In the genomic region with DNA sequence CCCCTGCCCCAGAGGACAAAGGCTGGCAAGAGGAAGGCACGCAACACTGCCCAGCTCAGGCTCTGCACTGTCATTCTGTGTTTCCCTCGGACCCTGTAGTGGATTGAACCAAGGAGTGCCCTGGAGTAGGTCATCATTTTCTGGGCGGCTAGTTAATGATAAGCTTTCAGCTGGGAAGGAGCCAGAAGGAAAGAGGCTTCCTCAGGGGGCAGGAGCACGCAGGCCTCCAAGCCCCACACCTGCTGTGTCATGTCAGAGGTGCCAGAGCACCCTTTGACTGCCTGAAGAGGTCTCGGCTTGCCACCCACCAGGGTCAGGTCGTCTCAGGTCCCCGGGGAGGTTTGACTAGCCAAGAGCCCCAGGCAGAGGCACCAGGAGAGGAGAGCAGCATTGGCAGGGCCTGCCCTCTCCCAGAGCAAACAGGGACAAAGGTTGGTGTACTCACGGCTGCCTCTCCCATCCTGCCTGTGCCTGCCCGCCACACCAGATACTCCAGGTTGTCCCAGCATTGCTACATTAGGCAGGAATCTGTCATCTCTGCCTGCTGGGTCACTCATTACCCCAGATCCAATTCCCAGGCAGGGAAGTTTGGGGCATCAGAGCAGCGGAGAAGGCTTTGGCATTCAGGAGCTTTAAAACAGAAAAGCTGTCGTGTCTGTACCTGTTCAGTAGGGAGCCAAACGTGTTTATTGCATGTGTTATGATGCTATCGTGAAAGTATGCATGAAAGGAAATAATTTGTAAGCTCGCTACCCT, we compare ENCODE assay signal across 1 cellular context.
TF ChIP-seq lines count a peak whose summit lies in the region.

No MANE protein-coding gene starts in this region.

TF ChIP-seq in HepG2, 621 proteins besides CTCF, POLR2A, EP300 and RAD21 (continued from another document and continues in another):
- TF ChIP-seq ZFP36L1 (CRISPR knock-in tag; IDR thresholded peaks at IDR 0.05) = no peak
- TF ChIP-seq ZNF652 (CRISPR knock-in tag; IDR thresholded peaks at IDR 0.05; ENCODE audit: borderline replicate concordance, low read depth) = peak; percentile 37; the same call in 1 of the 2 replicates
- TF ChIP-seq, protein P1, sequence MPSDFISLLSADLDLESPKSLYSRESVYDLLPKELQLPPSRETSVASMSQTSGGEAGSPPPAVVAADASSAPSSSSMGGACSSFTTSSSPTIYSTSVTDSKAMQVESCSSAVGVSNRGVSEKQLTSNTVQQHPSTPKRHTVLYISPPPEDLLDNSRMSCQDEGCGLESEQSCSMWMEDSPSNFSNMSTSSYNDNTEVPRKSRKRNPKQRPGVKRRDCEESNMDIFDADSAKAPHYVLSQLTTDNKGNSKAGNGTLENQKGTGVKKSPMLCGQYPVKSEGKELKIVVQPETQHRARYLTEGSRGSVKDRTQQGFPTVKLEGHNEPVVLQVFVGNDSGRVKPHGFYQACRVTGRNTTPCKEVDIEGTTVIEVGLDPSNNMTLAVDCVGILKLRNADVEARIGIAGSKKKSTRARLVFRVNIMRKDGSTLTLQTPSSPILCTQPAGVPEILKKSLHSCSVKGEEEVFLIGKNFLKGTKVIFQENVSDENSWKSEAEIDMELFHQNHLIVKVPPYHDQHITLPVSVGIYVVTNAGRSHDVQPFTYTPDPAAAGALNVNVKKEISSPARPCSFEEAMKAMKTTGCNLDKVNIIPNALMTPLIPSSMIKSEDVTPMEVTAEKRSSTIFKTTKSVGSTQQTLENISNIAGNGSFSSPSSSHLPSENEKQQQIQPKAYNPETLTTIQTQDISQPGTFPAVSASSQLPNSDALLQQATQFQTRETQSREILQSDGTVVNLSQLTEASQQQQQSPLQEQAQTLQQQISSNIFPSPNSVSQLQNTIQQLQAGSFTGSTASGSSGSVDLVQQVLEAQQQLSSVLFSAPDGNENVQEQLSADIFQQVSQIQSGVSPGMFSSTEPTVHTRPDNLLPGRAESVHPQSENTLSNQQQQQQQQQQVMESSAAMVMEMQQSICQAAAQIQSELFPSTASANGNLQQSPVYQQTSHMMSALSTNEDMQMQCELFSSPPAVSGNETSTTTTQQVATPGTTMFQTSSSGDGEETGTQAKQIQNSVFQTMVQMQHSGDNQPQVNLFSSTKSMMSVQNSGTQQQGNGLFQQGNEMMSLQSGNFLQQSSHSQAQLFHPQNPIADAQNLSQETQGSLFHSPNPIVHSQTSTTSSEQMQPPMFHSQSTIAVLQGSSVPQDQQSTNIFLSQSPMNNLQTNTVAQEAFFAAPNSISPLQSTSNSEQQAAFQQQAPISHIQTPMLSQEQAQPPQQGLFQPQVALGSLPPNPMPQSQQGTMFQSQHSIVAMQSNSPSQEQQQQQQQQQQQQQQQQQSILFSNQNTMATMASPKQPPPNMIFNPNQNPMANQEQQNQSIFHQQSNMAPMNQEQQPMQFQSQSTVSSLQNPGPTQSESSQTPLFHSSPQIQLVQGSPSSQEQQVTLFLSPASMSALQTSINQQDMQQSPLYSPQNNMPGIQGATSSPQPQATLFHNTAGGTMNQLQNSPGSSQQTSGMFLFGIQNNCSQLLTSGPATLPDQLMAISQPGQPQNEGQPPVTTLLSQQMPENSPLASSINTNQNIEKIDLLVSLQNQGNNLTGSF (CRISPR knock-in tag; IDR thresholded peaks at IDR 0.05) = no peak
- TF ChIP-seq, protein P2, sequence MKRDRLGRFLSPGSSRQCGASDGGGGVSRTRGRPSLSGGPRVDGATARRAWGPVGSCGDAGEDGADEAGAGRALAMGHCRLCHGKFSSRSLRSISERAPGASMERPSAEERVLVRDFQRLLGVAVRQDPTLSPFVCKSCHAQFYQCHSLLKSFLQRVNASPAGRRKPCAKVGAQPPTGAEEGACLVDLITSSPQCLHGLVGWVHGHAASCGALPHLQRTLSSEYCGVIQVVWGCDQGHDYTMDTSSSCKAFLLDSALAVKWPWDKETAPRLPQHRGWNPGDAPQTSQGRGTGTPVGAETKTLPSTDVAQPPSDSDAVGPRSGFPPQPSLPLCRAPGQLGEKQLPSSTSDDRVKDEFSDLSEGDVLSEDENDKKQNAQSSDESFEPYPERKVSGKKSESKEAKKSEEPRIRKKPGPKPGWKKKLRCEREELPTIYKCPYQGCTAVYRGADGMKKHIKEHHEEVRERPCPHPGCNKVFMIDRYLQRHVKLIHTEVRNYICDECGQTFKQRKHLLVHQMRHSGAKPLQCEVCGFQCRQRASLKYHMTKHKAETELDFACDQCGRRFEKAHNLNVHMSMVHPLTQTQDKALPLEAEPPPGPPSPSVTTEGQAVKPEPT (CRISPR knock-in tag; IDR thresholded peaks at IDR 0.05; ENCODE audit: low read depth) = no peak
- TF ChIP-seq, protein P3, sequence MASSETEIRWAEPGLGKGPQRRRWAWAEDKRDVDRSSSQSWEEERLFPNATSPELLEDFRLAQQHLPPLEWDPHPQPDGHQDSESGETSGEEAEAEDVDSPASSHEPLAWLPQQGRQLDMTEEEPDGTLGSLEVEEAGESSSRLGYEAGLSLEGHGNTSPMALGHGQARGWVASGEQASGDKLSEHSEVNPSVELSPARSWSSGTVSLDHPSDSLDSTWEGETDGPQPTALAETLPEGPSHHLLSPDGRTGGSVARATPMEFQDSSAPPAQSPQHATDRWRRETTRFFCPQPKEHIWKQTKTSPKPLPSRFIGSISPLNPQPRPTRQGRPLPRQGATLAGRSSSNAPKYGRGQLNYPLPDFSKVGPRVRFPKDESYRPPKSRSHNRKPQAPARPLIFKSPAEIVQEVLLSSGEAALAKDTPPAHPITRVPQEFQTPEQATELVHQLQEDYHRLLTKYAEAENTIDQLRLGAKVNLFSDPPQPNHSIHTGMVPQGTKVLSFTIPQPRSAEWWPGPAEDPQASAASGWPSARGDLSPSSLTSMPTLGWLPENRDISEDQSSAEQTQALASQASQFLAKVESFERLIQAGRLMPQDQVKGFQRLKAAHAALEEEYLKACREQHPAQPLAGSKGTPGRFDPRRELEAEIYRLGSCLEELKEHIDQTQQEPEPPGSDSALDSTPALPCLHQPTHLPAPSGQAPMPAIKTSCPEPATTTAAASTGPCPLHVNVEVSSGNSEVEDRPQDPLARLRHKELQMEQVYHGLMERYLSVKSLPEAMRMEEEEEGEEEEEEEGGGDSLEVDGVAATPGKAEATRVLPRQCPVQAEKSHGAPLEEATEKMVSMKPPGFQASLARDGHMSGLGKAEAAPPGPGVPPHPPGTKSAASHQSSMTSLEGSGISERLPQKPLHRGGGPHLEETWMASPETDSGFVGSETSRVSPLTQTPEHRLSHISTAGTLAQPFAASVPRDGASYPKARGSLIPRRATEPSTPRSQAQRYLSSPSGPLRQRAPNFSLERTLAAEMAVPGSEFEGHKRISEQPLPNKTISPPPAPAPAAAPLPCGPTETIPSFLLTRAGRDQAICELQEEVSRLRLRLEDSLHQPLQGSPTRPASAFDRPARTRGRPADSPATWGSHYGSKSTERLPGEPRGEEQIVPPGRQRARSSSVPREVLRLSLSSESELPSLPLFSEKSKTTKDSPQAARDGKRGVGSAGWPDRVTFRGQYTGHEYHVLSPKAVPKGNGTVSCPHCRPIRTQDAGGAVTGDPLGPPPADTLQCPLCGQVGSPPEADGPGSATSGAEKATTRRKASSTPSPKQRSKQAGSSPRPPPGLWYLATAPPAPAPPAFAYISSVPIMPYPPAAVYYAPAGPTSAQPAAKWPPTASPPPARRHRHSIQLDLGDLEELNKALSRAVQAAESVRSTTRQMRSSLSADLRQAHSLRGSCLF (CRISPR knock-in tag; IDR thresholded peaks at IDR 0.05; ENCODE audit: borderline replicate concordance) = no peak
- peak; percentile 31 for TF ChIP-seq STAG1 (CRISPR knock-in tag; IDR thresholded peaks at IDR 0.05)
- peak; percentile 72; the same call in 1 of the 2 replicates for TF ChIP-seq ZNF335 (CRISPR knock-in tag; IDR thresholded peaks at IDR 0.05)
- TF ChIP-seq, protein P4, sequence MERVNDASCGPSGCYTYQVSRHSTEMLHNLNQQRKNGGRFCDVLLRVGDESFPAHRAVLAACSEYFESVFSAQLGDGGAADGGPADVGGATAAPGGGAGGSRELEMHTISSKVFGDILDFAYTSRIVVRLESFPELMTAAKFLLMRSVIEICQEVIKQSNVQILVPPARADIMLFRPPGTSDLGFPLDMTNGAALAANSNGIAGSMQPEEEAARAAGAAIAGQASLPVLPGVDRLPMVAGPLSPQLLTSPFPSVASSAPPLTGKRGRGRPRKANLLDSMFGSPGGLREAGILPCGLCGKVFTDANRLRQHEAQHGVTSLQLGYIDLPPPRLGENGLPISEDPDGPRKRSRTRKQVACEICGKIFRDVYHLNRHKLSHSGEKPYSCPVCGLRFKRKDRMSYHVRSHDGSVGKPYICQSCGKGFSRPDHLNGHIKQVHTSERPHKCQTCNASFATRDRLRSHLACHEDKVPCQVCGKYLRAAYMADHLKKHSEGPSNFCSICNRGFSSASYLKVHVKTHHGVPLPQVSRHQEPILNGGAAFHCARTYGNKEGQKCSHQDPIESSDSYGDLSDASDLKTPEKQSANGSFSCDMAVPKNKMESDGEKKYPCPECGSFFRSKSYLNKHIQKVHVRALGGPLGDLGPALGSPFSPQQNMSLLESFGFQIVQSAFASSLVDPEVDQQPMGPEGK (CRISPR knock-in tag; IDR thresholded peaks at IDR 0.05) = peak; percentile 63
- no peak for TF ChIP-seq MAFF (IDR thresholded peaks at IDR 0.05; ENCODE audit: low read depth, low read length)
- TF ChIP-seq SRY (CRISPR knock-in tag; IDR thresholded peaks at IDR 0.05) = 0 out of 2 replicates have a peak, but pooled peaks have one; percentile 38
- TF ChIP-seq ZNF709 (CRISPR knock-in tag; IDR thresholded peaks at IDR 0.05) = 0 out of 2 replicates have a peak, but pooled peaks have one; percentile 43
- TF ChIP-seq ZNF878 (CRISPR knock-in tag; IDR thresholded peaks at IDR 0.05) = no peak
- TF ChIP-seq ZNF572 (CRISPR knock-in tag; IDR thresholded peaks at IDR 0.05) = peak; percentile 93
- TF ChIP-seq GPN1 (CRISPR knock-in tag; IDR thresholded peaks at IDR 0.05; ENCODE audit: borderline replicate concordance) = no peak
- TF ChIP-seq EZH2 (conservative IDR thresholded peaks at IDR 0.05; ENCODE audit: low read depth, low read length) = no peak
- 0 out of 2 replicates have a peak, but pooled peaks have one; percentile 21 for TF ChIP-seq FOXK1 (CRISPR knock-in tag; IDR thresholded peaks at IDR 0.05; ENCODE audit: borderline replicate concordance, low read depth)
- TF ChIP-seq, protein P5, sequence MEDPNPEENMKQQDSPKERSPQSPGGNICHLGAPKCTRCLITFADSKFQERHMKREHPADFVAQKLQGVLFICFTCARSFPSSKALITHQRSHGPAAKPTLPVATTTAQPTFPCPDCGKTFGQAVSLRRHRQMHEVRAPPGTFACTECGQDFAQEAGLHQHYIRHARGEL (CRISPR knock-in tag; IDR thresholded peaks at IDR 0.05) = no peak
- no peak for TF ChIP-seq ZNF570 (CRISPR knock-in tag; IDR thresholded peaks at IDR 0.05; ENCODE audit: borderline replicate concordance)
- TF ChIP-seq, protein P6, sequence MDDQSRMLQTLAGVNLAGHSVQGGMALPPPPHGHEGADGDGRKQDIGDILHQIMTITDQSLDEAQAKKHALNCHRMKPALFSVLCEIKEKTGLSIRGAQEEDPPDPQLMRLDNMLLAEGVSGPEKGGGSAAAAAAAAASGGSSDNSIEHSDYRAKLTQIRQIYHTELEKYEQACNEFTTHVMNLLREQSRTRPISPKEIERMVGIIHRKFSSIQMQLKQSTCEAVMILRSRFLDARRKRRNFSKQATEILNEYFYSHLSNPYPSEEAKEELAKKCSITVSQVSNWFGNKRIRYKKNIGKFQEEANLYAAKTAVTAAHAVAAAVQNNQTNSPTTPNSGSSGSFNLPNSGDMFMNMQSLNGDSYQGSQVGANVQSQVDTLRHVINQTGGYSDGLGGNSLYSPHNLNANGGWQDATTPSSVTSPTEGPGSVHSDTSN (CRISPR knock-in tag; IDR thresholded peaks at IDR 0.05; ENCODE audit: borderline replicate concordance) = no peak
- TF ChIP-seq, protein P7, sequence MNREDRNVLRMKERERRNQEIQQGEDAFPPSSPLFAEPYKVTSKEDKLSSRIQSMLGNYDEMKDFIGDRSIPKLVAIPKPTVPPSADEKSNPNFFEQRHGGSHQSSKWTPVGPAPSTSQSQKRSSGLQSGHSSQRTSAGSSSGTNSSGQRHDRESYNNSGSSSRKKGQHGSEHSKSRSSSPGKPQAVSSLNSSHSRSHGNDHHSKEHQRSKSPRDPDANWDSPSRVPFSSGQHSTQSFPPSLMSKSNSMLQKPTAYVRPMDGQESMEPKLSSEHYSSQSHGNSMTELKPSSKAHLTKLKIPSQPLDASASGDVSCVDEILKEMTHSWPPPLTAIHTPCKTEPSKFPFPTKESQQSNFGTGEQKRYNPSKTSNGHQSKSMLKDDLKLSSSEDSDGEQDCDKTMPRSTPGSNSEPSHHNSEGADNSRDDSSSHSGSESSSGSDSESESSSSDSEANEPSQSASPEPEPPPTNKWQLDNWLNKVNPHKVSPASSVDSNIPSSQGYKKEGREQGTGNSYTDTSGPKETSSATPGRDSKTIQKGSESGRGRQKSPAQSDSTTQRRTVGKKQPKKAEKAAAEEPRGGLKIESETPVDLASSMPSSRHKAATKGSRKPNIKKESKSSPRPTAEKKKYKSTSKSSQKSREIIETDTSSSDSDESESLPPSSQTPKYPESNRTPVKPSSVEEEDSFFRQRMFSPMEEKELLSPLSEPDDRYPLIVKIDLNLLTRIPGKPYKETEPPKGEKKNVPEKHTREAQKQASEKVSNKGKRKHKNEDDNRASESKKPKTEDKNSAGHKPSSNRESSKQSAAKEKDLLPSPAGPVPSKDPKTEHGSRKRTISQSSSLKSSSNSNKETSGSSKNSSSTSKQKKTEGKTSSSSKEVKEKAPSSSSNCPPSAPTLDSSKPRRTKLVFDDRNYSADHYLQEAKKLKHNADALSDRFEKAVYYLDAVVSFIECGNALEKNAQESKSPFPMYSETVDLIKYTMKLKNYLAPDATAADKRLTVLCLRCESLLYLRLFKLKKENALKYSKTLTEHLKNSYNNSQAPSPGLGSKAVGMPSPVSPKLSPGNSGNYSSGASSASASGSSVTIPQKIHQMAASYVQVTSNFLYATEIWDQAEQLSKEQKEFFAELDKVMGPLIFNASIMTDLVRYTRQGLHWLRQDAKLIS (CRISPR knock-in tag; IDR thresholded peaks at IDR 0.05) = no peak
- peak; percentile 62; the same call in 1 of the 2 replicates for TF ChIP-seq KDM5B (CRISPR knock-in tag; IDR thresholded peaks at IDR 0.05; ENCODE audit: borderline replicate concordance)
- TF ChIP-seq, protein P8, sequence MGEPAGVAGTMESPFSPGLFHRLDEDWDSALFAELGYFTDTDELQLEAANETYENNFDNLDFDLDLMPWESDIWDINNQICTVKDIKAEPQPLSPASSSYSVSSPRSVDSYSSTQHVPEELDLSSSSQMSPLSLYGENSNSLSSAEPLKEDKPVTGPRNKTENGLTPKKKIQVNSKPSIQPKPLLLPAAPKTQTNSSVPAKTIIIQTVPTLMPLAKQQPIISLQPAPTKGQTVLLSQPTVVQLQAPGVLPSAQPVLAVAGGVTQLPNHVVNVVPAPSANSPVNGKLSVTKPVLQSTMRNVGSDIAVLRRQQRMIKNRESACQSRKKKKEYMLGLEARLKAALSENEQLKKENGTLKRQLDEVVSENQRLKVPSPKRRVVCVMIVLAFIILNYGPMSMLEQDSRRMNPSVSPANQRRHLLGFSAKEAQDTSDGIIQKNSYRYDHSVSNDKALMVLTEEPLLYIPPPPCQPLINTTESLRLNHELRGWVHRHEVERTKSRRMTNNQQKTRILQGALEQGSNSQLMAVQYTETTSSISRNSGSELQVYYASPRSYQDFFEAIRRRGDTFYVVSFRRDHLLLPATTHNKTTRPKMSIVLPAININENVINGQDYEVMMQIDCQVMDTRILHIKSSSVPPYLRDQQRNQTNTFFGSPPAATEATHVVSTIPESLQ (CRISPR knock-in tag; conservative IDR thresholded peaks at IDR 0.05) = no peak
- TF ChIP-seq ZNF317 (CRISPR knock-in tag; IDR thresholded peaks at IDR 0.05) = no peak; the same call in 1 of the 2 replicates
